Comparison of ENCODE assay signal across 19 cellular contexts in the genomic region with DNA sequence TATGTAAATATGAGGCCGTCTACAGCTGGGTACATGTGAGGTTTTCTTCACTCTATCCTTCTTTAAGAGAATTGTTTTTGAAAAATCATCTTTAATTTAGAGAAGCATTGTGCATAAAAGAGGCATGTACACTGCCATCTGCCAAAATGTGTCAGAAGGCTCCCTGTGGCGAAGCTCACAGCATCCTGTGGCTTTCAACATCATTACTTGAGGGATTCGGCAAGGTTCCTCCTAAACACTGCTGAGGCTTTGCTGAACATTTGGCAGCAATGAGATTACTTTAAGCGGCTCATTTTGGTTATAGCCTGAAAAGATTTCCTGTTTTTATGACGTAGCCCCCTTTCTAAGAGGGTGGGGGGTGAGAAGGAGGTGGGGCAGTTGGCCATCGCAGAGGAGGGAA.
"Had no signal": no experiment of that assay in that cellular context is flagged by ENCODE, and none has a peak within 500 bp of the region (broad histone marks: within the 10 kb centered on the region; RNA-seq: fewer than 3 reads in every experiment).

No MANE protein-coding gene starts in this region.

- H3K27me3 Mint-ChIP-seq: activated B cell treated with CpG ODN at 0.5 μM for 24 hours; activated CD4-positive, alpha-beta memory T cell treated with anti-CD3 and anti-CD28 coated beads, Interleukin-2, amount 10 ng/mL, durations not matched to agents 7 days and 5 days; activated CD8-positive, alpha-beta memory T cell treated with anti-CD3 and anti-CD28 coated beads, Interleukin-2, amount 10 ng/mL, durations not matched to agents 7 days and 5 days; activated naive CD8-positive, alpha-beta T cell treated with anti-CD3 and anti-CD28 coated beads for 36 hours had no signal

- H3K27ac Mint-ChIP-seq: activated B cell treated with CpG ODN at 0.5 μM for 24 hours; activated CD4-positive, alpha-beta memory T cell treated with anti-CD3 and anti-CD28 coated beads, Interleukin-2, amount 10 ng/mL, durations not matched to agents 7 days and 5 days; activated CD8-positive, alpha-beta memory T cell treated with anti-CD3 and anti-CD28 coated beads, Interleukin-2, amount 10 ng/mL, durations not matched to agents 7 days and 5 days; activated naive CD8-positive, alpha-beta T cell treated with anti-CD3 and anti-CD28 coated beads for 36 hours; memory B cell; natural killer cell; stimulated activated effector memory CD8-positive, alpha-beta T cell treated with anti-CD3 and anti-CD28 coated beads, Interleukin-12 subunit alpha, Interleukin-12 subunit beta, amount 100 ng/mL, for 72 hours had no signal

- H3K4me1 Mint-ChIP-seq: activated B cell treated with CpG ODN at 0.5 μM for 24 hours; activated CD4-positive, alpha-beta memory T cell treated with anti-CD3 and anti-CD28 coated beads, Interleukin-2, amount 10 ng/mL, durations not matched to agents 7 days and 5 days; activated CD8-positive, alpha-beta memory T cell treated with anti-CD3 and anti-CD28 coated beads, Interleukin-2, amount 10 ng/mL, durations not matched to agents 7 days and 5 days; activated naive CD8-positive, alpha-beta T cell treated with anti-CD3 and anti-CD28 coated beads for 36 hours; memory B cell; stimulated activated effector memory CD8-positive, alpha-beta T cell treated with anti-CD3 and anti-CD28 coated beads, Interleukin-12 subunit alpha, Interleukin-12 subunit beta, amount 100 ng/mL, for 72 hours had no signal

- H3K4me3 Mint-ChIP-seq: activated B cell treated with CpG ODN at 0.5 μM for 24 hours; activated CD4-positive, alpha-beta memory T cell treated with anti-CD3 and anti-CD28 coated beads, Interleukin-2, amount 10 ng/mL, durations not matched to agents 7 days and 5 days; activated CD8-positive, alpha-beta memory T cell treated with anti-CD3 and anti-CD28 coated beads, Interleukin-2, amount 10 ng/mL, durations not matched to agents 7 days and 5 days; activated naive CD8-positive, alpha-beta T cell treated with anti-CD3 and anti-CD28 coated beads for 36 hours; memory B cell; natural killer cell; stimulated activated effector memory CD8-positive, alpha-beta T cell treated with anti-CD3 and anti-CD28 coated beads, Interleukin-12 subunit alpha, Interleukin-12 subunit beta, amount 100 ng/mL, for 72 hours had no signal

- DNase-seq: activated B cell treated with CpG ODN at 0.5 μM for 24 hours; activated CD4-positive, alpha-beta memory T cell treated with anti-CD3 and anti-CD28 coated beads, Interleukin-2, amount 10 ng/mL, durations not matched to agents 7 days and 5 days; activated CD4-positive, alpha-beta T cell treated with anti-CD3 and anti-CD28 coated beads for 48 hours; activated CD8-positive, alpha-beta memory T cell treated with anti-CD3 and anti-CD28 coated beads, Interleukin-2, amount 10 ng/mL, durations not matched to agents 7 days and 5 days; activated naive CD8-positive, alpha-beta T cell treated with anti-CD3 and anti-CD28 coated beads for 36 hours; amniotic stem cell; body of pancreas; gastrocnemius medialis; left ventricle myocardium superior; natural killer cell; stimulated activated CD4-positive, alpha-beta T cell treated with anti-CD3 and anti-CD28 coated beads, Interleukin-4, amount 100 ng/mL, for 24 hours; stomach; trophoblast cell had no signal

- H3K4me3 ChIP-seq: body of pancreas, coronary artery, gastrocnemius medialis, stomach, vagina had no signal

- H3K9me3 Mint-ChIP-seq: activated B cell treated with CpG ODN at 0.5 μM for 24 hours; activated naive CD8-positive, alpha-beta T cell treated with anti-CD3 and anti-CD28 coated beads for 36 hours; memory B cell had no signal

- H3K36me3 Mint-ChIP-seq: activated CD8-positive, alpha-beta memory T cell treated with anti-CD3 and anti-CD28 coated beads, Interleukin-2, amount 10 ng/mL, durations not matched to agents 7 days and 5 days; activated naive CD8-positive, alpha-beta T cell treated with anti-CD3 and anti-CD28 coated beads for 36 hours; memory B cell; natural killer cell; stimulated activated effector memory CD8-positive, alpha-beta T cell treated with anti-CD3 and anti-CD28 coated beads, Interleukin-12 subunit alpha, Interleukin-12 subunit beta, amount 100 ng/mL, for 72 hours had no signal

- H3K27ac ChIP-seq: body of pancreas, coronary artery, gastrocnemius medialis, neutrophil, parathyroid adenoma, stomach, vagina had no signal
